ENCODE assay signal across 1 cellular context in the genomic region with DNA sequence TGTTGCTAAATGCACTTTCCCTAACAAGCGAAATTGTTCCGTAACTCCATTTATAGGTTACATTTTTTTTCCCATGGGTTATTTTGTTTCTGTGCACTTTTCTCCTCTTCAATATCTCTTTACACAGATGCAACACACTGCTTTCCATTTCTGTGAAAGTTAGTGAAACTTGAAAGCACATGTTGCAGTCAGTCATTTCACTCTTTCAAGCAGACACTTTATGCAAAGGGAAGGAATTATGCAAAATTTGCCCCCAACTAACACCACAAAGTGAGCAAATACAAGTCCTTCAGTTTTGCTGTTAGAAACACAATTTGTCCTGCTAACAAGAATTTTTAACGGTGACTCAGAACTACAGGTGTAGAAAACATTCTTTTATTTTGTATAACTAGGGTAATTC.
TF ChIP-seq lines count a peak whose summit lies in the region.

No MANE protein-coding gene starts in this region.

TF ChIP-seq in H1, 55 proteins besides CTCF, POLR2A, EP300 and RAD21 (continued from another document):
- TF ChIP-seq MAX (IDR thresholded peaks at IDR 0.05) (no peak), KDM1A (IDR thresholded peaks at IDR 0.05; ENCODE audit: borderline replicate concordance, low read length) (no peak)
